In the genomic region with DNA sequence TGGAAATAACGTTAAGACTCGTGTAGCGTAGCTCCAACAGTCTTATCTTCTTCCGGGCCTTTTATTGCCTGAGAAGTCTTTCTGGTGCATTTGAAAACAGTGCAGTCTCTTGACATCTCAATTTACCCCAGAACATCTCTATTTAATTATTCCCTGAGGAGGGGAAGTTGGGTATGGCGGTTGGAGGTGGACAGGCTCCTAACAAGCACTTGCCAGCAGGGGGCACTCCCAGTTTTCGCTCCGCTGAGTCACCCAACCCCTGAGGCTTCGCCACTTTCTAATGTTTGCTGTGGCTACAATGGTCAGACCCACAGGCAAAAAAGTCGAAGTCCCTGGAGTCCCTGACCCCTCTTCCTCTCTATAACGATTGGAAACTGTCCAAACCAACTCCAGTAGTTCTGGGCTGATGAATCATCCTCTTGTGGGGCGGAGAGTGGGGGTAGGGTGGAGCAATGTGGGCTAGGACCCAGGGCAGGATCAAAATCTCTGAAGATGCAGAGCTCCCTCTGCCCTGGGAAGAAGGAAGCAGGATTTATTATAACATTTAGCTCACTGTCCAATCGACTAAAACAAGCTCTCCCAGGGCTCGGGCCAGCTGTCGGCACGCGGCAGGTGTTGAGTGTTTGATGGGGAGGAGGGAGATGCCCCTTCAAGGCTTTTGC, we compare ENCODE assay signal across 8 cellular contexts.
A peak's percentile ranks its signal among the peaks of the same experiment; 100 is the strongest.
DNase-seq lines count a peak whose midpoint lies in the region; ATAC-seq, FAIRE-seq and TF ChIP-seq lines count a peak whose summit lies in the region.

No MANE protein-coding gene starts in this region.

- H3K36me3 Mint-ChIP-seq in brain (peaks cover 13% of the 10 kb centered on the region), immature natural killer cell (peaks cover 0 to 3% (median 0%) of the 10 kb centered on the region in 3 donors)

- FAIRE-seq in keratinocyte (lab: Jason Lieb, UNC): peak; percentile 89

- H3K79me2 ChIP-seq in keratinocyte (ENCODE audit: control insufficient read depth, insufficient read depth, low read length): no peaks in the 10 kb centered on the region

- no peak overlapping the region for H3K9ac ChIP-seq in keratinocyte (ENCODE audit: control insufficient read depth, extremely low read depth, insufficient read depth, low read length)

- dilution Hi-C loops in keratinocyte (cut with MboI; ENCODE audit: extremely low pct_ligation_motif_present, low sequenced_read_pairs): loop anchor here (25.0 kb wide), 1 partner anchor 681 kb away; no protein-coding TSS in a partner anchor

- DNase-seq in COLO668 (lab: John Stamatoyannopoulos, UW; ENCODE audit: unreplicated experiment) (peak; percentile 84), NCI-H2107 treated with DMSO at 0.1 percent for 48 hours (lab: John Stamatoyannopoulos, UW; ENCODE audit: unreplicated experiment) (peak; percentile 66), keratinocyte (ENCODE audit: low read depth, low spot score) (peak; percentile 93), tibial artery (peak; percentile 28 to 79), immature natural killer cell (no peak)

- H3K4me1 ChIP-seq in keratinocyte (ENCODE audit: control insufficient read depth, extremely low read depth, insufficient read depth, low read length): peaks cover 23% of the 10 kb centered on the region
- H3K4me1 ChIP-seq in tibial artery: peaks cover 0 to 17% (median 15%) of the 10 kb centered on the region in 4 donors

- peak overlapping the region; percentile 68 for H3K4me2 ChIP-seq in keratinocyte (ENCODE audit: control insufficient read depth, extremely low read depth, insufficient read depth, low read depth, low read length)

- H3K4me3 ChIP-seq in keratinocyte (ENCODE audit: control insufficient read depth in 2 of 3, extremely low read depth in 1 of 3, insufficient read depth in 2 of 3, low read depth in 1 of 3, low read length in 3 of 3): peak overlapping the region in 1 of 3 experiments; percentile 31
- peak overlapping the region in 1 of 2 donors; percentile 5 for H3K4me3 ChIP-seq in tibial artery

- H3K4me1 Mint-ChIP-seq in brain (peaks cover 21% of the 10 kb centered on the region), immature natural killer cell (no peaks in the 10 kb centered on the region)

- peak overlapping the region; percentile 75 for H3K27ac ChIP-seq in keratinocyte (ENCODE audit: control insufficient read depth, insufficient read depth, low read length)
- peak overlapping the region in 1 of 2 donors; percentile 34 for H3K27ac ChIP-seq in tibial artery

- H3K27ac Mint-ChIP-seq in brain (peak overlapping the region in 1 of 5 experiments; percentile 23), immature natural killer cell (no peak overlapping the region)

- H3K27me3 Mint-ChIP-seq in brain (no peaks in the 10 kb centered on the region), immature natural killer cell (ENCODE audit: low read depth in 3 of 3) (peaks cover 0 to 1% (median 0%) of the 10 kb centered on the region in 3 donors)

- H2AFZ ChIP-seq in keratinocyte (ENCODE audit: control insufficient read depth, low read length): no peak overlapping the region

- H3K9me3 Mint-ChIP-seq in brain (peaks cover 0 to 4% (median 0%) of the 10 kb centered on the region in 5 experiments), immature natural killer cell (peaks cover 0 to 12% (median 4%) of the 10 kb centered on the region in 6 donors)

- no peaks in the 10 kb centered on the region for H3K9me1 ChIP-seq in keratinocyte (ENCODE audit: control insufficient read depth, extremely low read depth, insufficient read depth, low read length)

- peak; percentile 61 for ATAC-seq in GM19397 (IDR thresholded peaks at IDR 0.05; ENCODE audit: unreplicated experiment)
- ATAC-seq in GM21528 (IDR thresholded peaks at IDR 0.05; ENCODE audit: low FRiP score, unreplicated experiment): no peak

- H3K36me3 ChIP-seq in keratinocyte (ENCODE audit: control insufficient read depth in 2 of 2, extremely low read depth in 1 of 2, insufficient read depth in 2 of 2, low read length in 2 of 2): no peaks in the 10 kb centered on the region
- H3K36me3 ChIP-seq in tibial artery: no peaks in the 10 kb centered on the region

- no peaks in the 10 kb centered on the region for H4K20me1 ChIP-seq in keratinocyte (ENCODE audit: control insufficient read depth, extremely low read depth, insufficient read depth, low read length)

- H3K4me3 Mint-ChIP-seq in brain: no peak overlapping the region
- no peak overlapping the region for H3K4me3 Mint-ChIP-seq in immature natural killer cell

- peak; percentile 41 to 57 for TF ChIP-seq CTCF in brain (conservative IDR thresholded peaks at IDR 0.05)
- peak; percentile 67 to 70 (median 69) for TF ChIP-seq CTCF in keratinocyte (optimal IDR thresholded peaks at IDR 0.05 in 1 of 3, IDR thresholded peaks at IDR 0.05 in 1 of 3, conservative IDR thresholded peaks at IDR 0.05 in 1 of 3; ENCODE audit: extremely low read depth in 1 of 3, insufficient read depth in 2 of 3, low read length in 3 of 3)
- TF ChIP-seq CTCF in tibial artery (IDR thresholded peaks at IDR 0.05): peak; percentile 66 to 72

- H3K9me3 ChIP-seq in keratinocyte (ENCODE audit: control insufficient read depth, low read depth, low read length) (no peaks in the 10 kb centered on the region), tibial artery (no peaks in the 10 kb centered on the region)

- intact Hi-C loops in tibial artery (cut with DNase I; ENCODE audit: low total_unique reads): no loop called here

- H3K27me3 ChIP-seq in keratinocyte (ENCODE audit: control insufficient read depth, extremely low read depth, insufficient read depth, low read length): no peaks in the 10 kb centered on the region
- no peaks in the 10 kb centered on the region for H3K27me3 ChIP-seq in tibial artery

Comparison
In these comparisons a context has a peak if more than half of its experiments do, and no peak if none do; other contexts are left out.
1. DNase-seq: peak in COLO668 (single experiment), NCI-H2107 treated with DMSO at 0.1 percent for 48 hours (single experiment), keratinocyte (single experiment) and tibial artery (2 of 2); none in immature natural killer cell (0 of 3).
2. Peak in every context shown above with its lines, with median percentiles within 50 percentile points of each other: CTCF ChIP-seq.